2 cellular contexts compared by ENCODE assay signal in genomic region chr14:22805235-22805634, GRCh38.
TF ChIP-seq lines count a peak whose summit lies in the region.

No MANE protein-coding gene starts in this region.

TF ChIP-seq in HEK293, 187 proteins besides CTCF, POLR2A, EP300 and RAD21:
- peak; percentile 95 for TF ChIP-seq ZNF146 (tag by site-specific recombination; IDR thresholded peaks at IDR 0.05)

TF ChIP-seq in GM12878, 131 proteins besides CTCF, POLR2A, EP300 and RAD21:
- TF ChIP-seq NKRF (conservative IDR thresholded peaks at IDR 0.05) (0 out of 2 replicates have a peak, but pooled peaks have one; percentile 34), SMARCA5 (IDR thresholded peaks at IDR 0.05) (peak; percentile 18; the same call in 1 of the 2 replicates), KLF5 (IDR thresholded peaks at IDR 0.05; ENCODE audit: partially characterized antibody) (peak; percentile 25)
